Comparison of ENCODE assay signal across 10 cellular contexts in genomic region chr1:245807954-245808719, GRCh38.
DNase-seq lines count a peak whose midpoint lies in the region; ATAC-seq and TF ChIP-seq lines count a peak whose summit lies in the region.
"Had no signal": no experiment of that assay in that cellular context is flagged by ENCODE, and none has a peak within 500 bp of the region (broad histone marks: within the 10 kb centered on the region; RNA-seq: fewer than 3 reads in every experiment).

No MANE protein-coding gene starts in this region.

- H3K36me3 Mint-ChIP-seq in IgD-negative memory B cell (peaks cover 3% of the 10 kb centered on the region), Caco-2 (ENCODE audit: insufficient read depth, unreplicated experiment) (no peaks in the 10 kb centered on the region)
- H3K36me3 Mint-ChIP-seq: activated CD8-positive, alpha-beta memory T cell treated with anti-CD3 and anti-CD28 coated beads, Interleukin-2, amount 10 ng/mL, durations not matched to agents 7 days and 5 days had no signal

- DNase-seq in germinal center (ENCODE audit: low spot score) (peak; percentile 77), Caco-2 (no peak), HK-2 (ENCODE audit: unreplicated experiment) (no peak), coronary artery (ENCODE audit: low spot score) (no peak)

- peak overlapping the region; percentile 81 to 100 (median 99) for H3K27ac Mint-ChIP-seq in IgD-negative memory B cell
- no peak overlapping the region for H3K27ac Mint-ChIP-seq in Caco-2 (ENCODE audit: unreplicated experiment)
- H3K27ac Mint-ChIP-seq: GM23338 had no signal

- H3K9me3 Mint-ChIP-seq in IgD-negative memory B cell (no peaks in the 10 kb centered on the region), Caco-2 (ENCODE audit: unreplicated experiment) (no peaks in the 10 kb centered on the region)
- H3K9me3 Mint-ChIP-seq: GM23338 had no signal

- CTCF ChIA-PET in Caco-2 (lab: Charles Lee) = no interaction called here

- peak overlapping the region; percentile 70 to 91 (median 84) for H3K4me2 ChIP-seq in BLaER1 treated with 17β-estradiol and CSF1 and Interleukin-3, amounts not matched to agents 10 nM and 100 nM
- H3K4me2 ChIP-seq: GM23338 had no signal

- H3K4me1 Mint-ChIP-seq in IgD-negative memory B cell = peaks cover 50 to 58% (median 56%) of the 10 kb centered on the region in 3 donors
- H3K4me1 Mint-ChIP-seq in Caco-2 (ENCODE audit: low read depth, unreplicated experiment) = peaks cover 30% of the 10 kb centered on the region

- POLR2A ChIA-PET in Caco-2 (lab: Charles Lee) = no interaction called here

- H3K4me3 ChIP-seq in BLaER1 treated with 17β-estradiol and CSF1 and Interleukin-3, amounts not matched to agents 10 nM and 100 nM = peak overlapping the region in 5 of 10 experiments; percentile 9 to 54 (median 32); a peak in 8 of 20 replicates
- no peak overlapping the region for H3K4me3 ChIP-seq in Caco-2 (ENCODE audit: low read depth, low read length)
- H3K4me3 ChIP-seq in coronary artery = no peak overlapping the region
- H3K4me3 ChIP-seq: GM23338 had no signal

- H3K4me1 ChIP-seq in BLaER1 treated with 17β-estradiol and CSF1 and Interleukin-3, amounts not matched to agents 10 nM and 100 nM = peaks cover 26 to 56% (median 46%) of the 10 kb centered on the region in 10 experiments
- peaks cover 47% of the 10 kb centered on the region for H3K4me1 ChIP-seq in Caco-2

- H3K4me3 Mint-ChIP-seq in IgD-negative memory B cell = peak overlapping the region; percentile 65 to 96 (median 88)
- no peak overlapping the region for H3K4me3 Mint-ChIP-seq in Caco-2 (ENCODE audit: unreplicated experiment)
- H3K4me3 Mint-ChIP-seq: activated CD8-positive, alpha-beta memory T cell treated with anti-CD3 and anti-CD28 coated beads, Interleukin-2, amount 10 ng/mL, durations not matched to agents 7 days and 5 days; GM23338 had no signal

- ATAC-seq in GM19395 (IDR thresholded peaks at IDR 0.05; ENCODE audit: unreplicated experiment) = peak; percentile 28
- ATAC-seq in HG02571 (IDR thresholded peaks at IDR 0.05; ENCODE audit: unreplicated experiment) = no peak
- ATAC-seq: GM23338 had no signal

- intact Hi-C loops in Caco-2 (cut with micrococcal nuclease; ENCODE audit: unreplicated experiment) = loop anchor here (10.0 kb wide), 1 partner anchor 653 kb away; the partner anchor contains the start of gene KIF26B

- no TSS peak for BruUV-seq in Caco-2 (replicated peaks; lab: Mats Ljungman, UMichigan)

- H4K20me1 ChIP-seq in BLaER1 treated with 17β-estradiol and CSF1 and Interleukin-3, amounts not matched to agents 10 nM and 100 nM = no peaks in the 10 kb centered on the region

- peak overlapping the region in 9 of 11 experiments; percentile 61 to 81 (median 75); a peak in 18 of 22 replicates for H3K27ac ChIP-seq in BLaER1 treated with 17β-estradiol and CSF1 and Interleukin-3, amounts not matched to agents 10 nM and 100 nM
- H3K27ac ChIP-seq in coronary artery = no peak overlapping the region

- H3K36me3 ChIP-seq in BLaER1 treated with 17β-estradiol and CSF1 and Interleukin-3, amounts not matched to agents 10 nM and 100 nM = no peaks in the 10 kb centered on the region
- H3K36me3 ChIP-seq in Caco-2 (ENCODE audit: control insufficient read depth, insufficient read depth, low read length) = no peaks in the 10 kb centered on the region; the same call in 1 of the 2 replicates

- H3K9ac ChIP-seq in BLaER1 treated with 17β-estradiol and CSF1 and Interleukin-3, amounts not matched to agents 10 nM and 100 nM = peak overlapping the region in 9 of 11 experiments; percentile 32 to 74 (median 60); a peak in 16 of 22 replicates

- no peak for TF ChIP-seq CTCF in Caco-2 (IDR thresholded peaks at IDR 0.05; ENCODE audit: insufficient read depth in 1 of 2, low read depth in 1 of 2, low read length in 1 of 2, severe bottlenecking in 1 of 2, unreplicated experiment in 1 of 2)
- TF ChIP-seq CTCF in coronary artery (IDR thresholded peaks at IDR 0.05) = no peak

- no peaks in the 10 kb centered on the region for H3K9me3 ChIP-seq in BLaER1 treated with 17β-estradiol and CSF1 and Interleukin-3, amounts not matched to agents 10 nM and 100 nM (replicated peaks in 1 of 11)
- no peaks in the 10 kb centered on the region for H3K9me3 ChIP-seq in Caco-2

- no peaks in the 10 kb centered on the region for H3K27me3 ChIP-seq in BLaER1 treated with 17β-estradiol and CSF1 and Interleukin-3, amounts not matched to agents 10 nM and 100 nM
- H3K27me3 ChIP-seq in Caco-2 (replicated peaks; ENCODE audit: control insufficient read depth, insufficient read depth, low read length) = no peaks in the 10 kb centered on the region

- H3K27me3 Mint-ChIP-seq in IgD-negative memory B cell (no peaks in the 10 kb centered on the region), Caco-2 (ENCODE audit: insufficient read depth, unreplicated experiment) (no peaks in the 10 kb centered on the region)
- H3K27me3 Mint-ChIP-seq: activated CD8-positive, alpha-beta memory T cell treated with anti-CD3 and anti-CD28 coated beads, Interleukin-2, amount 10 ng/mL, durations not matched to agents 7 days and 5 days had no signal

Comparison
In these comparisons a context has a peak if more than half of its experiments do, and no peak if none do; other contexts are left out.
1. H3K27ac ChIP-seq: peak in BLaER1 treated with 17β-estradiol and CSF1 and Interleukin-3, amounts not matched to agents 10 nM and 100 nM (9 of 11); none in coronary artery (0 of 2).